21 cellular contexts compared by ENCODE assay signal in the genomic region with DNA sequence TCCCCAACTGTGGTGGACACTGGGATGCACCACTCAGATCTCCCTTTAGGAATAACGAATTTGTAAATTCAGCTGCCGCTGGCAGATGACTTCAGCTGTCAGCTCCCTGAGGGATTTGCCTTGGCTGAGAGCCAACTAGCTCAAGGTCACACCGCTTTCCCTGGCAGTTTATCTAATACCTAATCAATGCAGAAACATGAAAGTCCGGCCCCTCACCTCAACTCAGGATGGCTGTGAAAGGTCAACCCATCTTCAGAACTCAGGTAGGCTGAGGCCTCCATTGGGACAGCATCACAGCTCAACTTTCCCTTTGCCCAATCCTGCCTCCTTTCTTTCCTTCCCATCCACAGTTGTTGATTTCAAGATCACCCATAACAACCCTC. TPM values are rescaled to one million over a fixed set of nuclear protein-coding genes. Genes with fewer than 3 reads are reported as not detected.
DNase-seq lines count a peak whose midpoint lies in the region; ATAC-seq, FAIRE-seq and TF ChIP-seq lines count a peak whose summit lies in the region.
"Had no signal": no experiment of that assay in that cellular context is flagged by ENCODE, and none has a peak within 500 bp of the region (broad histone marks: within the 10 kb centered on the region; RNA-seq: fewer than 3 reads in every experiment).

No MANE protein-coding gene starts in this region.

- ATAC-seq in HepG2 (peak; percentile 70), GM21367 (IDR thresholded peaks at IDR 0.05; ENCODE audit: unreplicated experiment) (no peak)
- ATAC-seq: CD8-positive, alpha-beta T cell; GM12878; naive thymus-derived CD8-positive, alpha-beta T cell; SK-N-SH treated with all-trans-retinoic acid at 6 μM for 48 hours; WTC11 had no signal

- H3K9me3 ChIP-seq in HEK293 (ENCODE audit: control insufficient read depth, insufficient read depth, low read depth, low read length) (no peaks in the 10 kb centered on the region), HepG2 (ENCODE audit: low read length) (no peaks in the 10 kb centered on the region), sigmoid colon (no peaks in the 10 kb centered on the region)
- H3K9me3 ChIP-seq: suprapubic skin had no signal

- H3K27ac ChIP-seq in HEK293 (ENCODE audit: extremely low read depth, low read depth, low read length) (no peak overlapping the region), HepG2 (ENCODE audit: extremely low read length, insufficient read depth, low read length) (no peak overlapping the region), sigmoid colon (no peak overlapping the region)
- H3K27ac ChIP-seq: parathyroid adenoma, suprapubic skin had no signal

- H4K20me1 ChIP-seq in HepG2 (ENCODE audit: insufficient read depth, low read length) = no peaks in the 10 kb centered on the region

- no peak overlapping the region for H2AFZ ChIP-seq in HepG2 (ENCODE audit: low read length)
- H2AFZ ChIP-seq: parathyroid adenoma had no signal

- no peaks in the 10 kb centered on the region for H3K36me3 ChIP-seq in HEK293 (ENCODE audit: control insufficient read depth in 2 of 2, insufficient read depth in 1 of 2, low read length in 2 of 2)
- H3K36me3 ChIP-seq in HepG2 (replicated peaks in 1 of 2; ENCODE audit: control insufficient read depth in 1 of 2, insufficient read depth in 2 of 2, low read length in 2 of 2) = no peaks in the 10 kb centered on the region
- H3K36me3 ChIP-seq in sigmoid colon = no peaks in the 10 kb centered on the region
- H3K36me3 ChIP-seq: suprapubic skin had no signal

- POLR2A ChIA-PET in HEK293 (lab: Yijun Ruan, JAX) (no interaction called here), HepG2 (lab: Yijun Ruan, JAX) (interaction anchor here (1.1 to 2.3 kb wide), 3 partner anchors 12 to 35 kb away, joined by 3 to 11 read pairs (median 6); no protein-coding TSS in a partner anchor)

- TF ChIP-seq CTCF in HEK293 (tag by site-specific recombination; IDR thresholded peaks at IDR 0.05) (no peak), HepG2 (CRISPR knock-in tag; IDR thresholded peaks at IDR 0.05) (no peak), sigmoid colon (IDR thresholded peaks at IDR 0.05) (no peak)

- H3K4me2 ChIP-seq in HepG2 (ENCODE audit: low read depth, low read length) = peak overlapping the region; percentile 25

- CTCF ChIA-PET in HEK293 (lab: Yijun Ruan, JAX) = interaction anchor here (0.6 to 1.7 kb wide), 3 partner anchors 91 to 406 kb away, joined by 3 to 5 read pairs (median 4); no protein-coding TSS in a partner anchor
- CTCF ChIA-PET in HepG2 (lab: Yijun Ruan, JAX; ENCODE audit: low intra/inter-chr PET ratio, low total read pairs) = no interaction called here

- in situ Hi-C loops in HepG2 (cut with HindIII; ENCODE audit: extremely low pct_ligation_motif_present, low pct_unique_long_range_greater_than_20kb) = no loop called here

- TF ChIP-seq POLR2A in HepG2 (IDR thresholded peaks at IDR 0.05; ENCODE audit: insufficient read depth in 1 of 2, low read depth in 2 of 2, low read length in 2 of 2) (no peak), sigmoid colon (IDR thresholded peaks at IDR 0.05) (no peak)

- FAIRE-seq in HepG2 (lab: Jason Lieb, UNC) = no peak
- FAIRE-seq: GM12878 had no signal

- H3K4me3 ChIP-seq in HEK293 (ENCODE audit: low read depth, low read length) (no peak overlapping the region), HepG2 (replicated peaks in 1 of 3; ENCODE audit: insufficient read depth in 1 of 3, low read depth in 2 of 3, low read length in 3 of 3) (no peak overlapping the region), sigmoid colon (no peak overlapping the region)
- H3K4me3 ChIP-seq: GM12878, suprapubic skin had no signal

- TF ChIP-seq EP300 in HepG2 (IDR thresholded peaks at IDR 0.05; ENCODE audit: low read depth in 2 of 2, low read length in 2 of 2) (peak in 1 of 2 experiments; percentile 66; a peak in 2 of 4 replicates), HepG2 (CRISPR knock-in tag; IDR thresholded peaks at IDR 0.05; ENCODE audit: borderline replicate concordance) (no peak), sigmoid colon (IDR thresholded peaks at IDR 0.05) (no peak)

- BruUV-seq in HepG2 (replicated peaks; lab: Mats Ljungman, UMichigan) = no TSS peak

- TF ChIP-seq RAD21 in HepG2 (CRISPR knock-in tag; IDR thresholded peaks at IDR 0.05) = no peak

- H3K4me1 ChIP-seq in HEK293 (ENCODE audit: control insufficient read depth, insufficient read depth, low read length) (no peaks in the 10 kb centered on the region), HepG2 (ENCODE audit: insufficient read depth, low read length) (peaks cover 62% of the 10 kb centered on the region), sigmoid colon (no peaks in the 10 kb centered on the region)
- H3K4me1 ChIP-seq: parathyroid adenoma, suprapubic skin had no signal

- intact Hi-C loops in HepG2 (cut with micrococcal nuclease; ENCODE audit: unreplicated experiment) = no loop called here
- intact Hi-C loops in sigmoid colon (cut with DNase I) = no loop called here

- no peak overlapping the region for H3K9ac ChIP-seq in HepG2 (ENCODE audit: insufficient read depth, low read depth, low read length)
- H3K9ac ChIP-seq: parathyroid adenoma had no signal

- DNase-seq in DMS153 (lab: John Stamatoyannopoulos, UW) (peak; percentile 69), NCI-H69 (lab: John Stamatoyannopoulos, UW) (peak; percentile 98), HepG2 (ENCODE audit: low spot score) (peak; percentile 61), SW 1271 (lab: John Stamatoyannopoulos, UW) (no peak), sigmoid colon (no peak)
- DNase-seq: activated naive CD8-positive, alpha-beta T cell treated with anti-CD3 and anti-CD28 coated beads, Interleukin-2, amount 10 ng/mL, durations not matched to agents 7 days and 5 days; CD8-positive, alpha-beta T cell; DND-41; head of caudate nucleus; mesendoderm; naive thymus-derived CD8-positive, alpha-beta T cell; NCI-H2107 had no signal

- WGBS in HepG2 (ENCODE audit: low lambda C conversion rate) = 3% methylated on average over 4 of the region's 4 CpGs
- 31 to 72% methylated on average over 4 of the region's 4 CpGs for WGBS in sigmoid colon, 2 donors

- H3K79me2 ChIP-seq in HepG2 (ENCODE audit: insufficient read depth, low read length) = no peaks in the 10 kb centered on the region
- H3K79me2 ChIP-seq: parathyroid adenoma had no signal

- H3K27me3 ChIP-seq in HepG2 (ENCODE audit: control insufficient read depth in 1 of 2, insufficient read depth in 2 of 2, low read length in 2 of 2) (no peaks in the 10 kb centered on the region), sigmoid colon (no peaks in the 10 kb centered on the region)

TF ChIP-seq in HEK293, 187 proteins besides CTCF, POLR2A, EP300 and RAD21:
- TF ChIP-seq ZNF521 (tag by site-specific recombination; IDR thresholded peaks at IDR 0.05) (no peak), ZEB2 (tag by site-specific recombination; IDR thresholded peaks at IDR 0.05) (0 out of 2 replicates have a peak, but pooled peaks have one; percentile 17), ZNF837 (tag by site-specific recombination; IDR thresholded peaks at IDR 0.05) (no peak)
TF ChIP-seq in HEK293: peak in this region for 1.

TF ChIP-seq in HepG2, 621 proteins besides CTCF, POLR2A, EP300 and RAD21 (continues in another document):
- TF ChIP-seq ZNF563 (CRISPR knock-in tag; IDR thresholded peaks at IDR 0.05) = no peak
- TF ChIP-seq MIER2 (CRISPR knock-in tag; IDR thresholded peaks at IDR 0.05) = no peak
- TF ChIP-seq NKX3-1 (CRISPR knock-in tag; IDR thresholded peaks at IDR 0.05) = no peak
- TF ChIP-seq RXRA (CRISPR knock-in tag; IDR thresholded peaks at IDR 0.05) = no peak
- TF ChIP-seq, protein P1, sequence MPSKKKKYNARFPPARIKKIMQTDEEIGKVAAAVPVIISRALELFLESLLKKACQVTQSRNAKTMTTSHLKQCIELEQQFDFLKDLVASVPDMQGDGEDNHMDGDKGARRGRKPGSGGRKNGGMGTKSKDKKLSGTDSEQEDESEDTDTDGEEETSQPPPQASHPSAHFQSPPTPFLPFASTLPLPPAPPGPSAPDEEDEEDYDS (CRISPR knock-in tag; IDR thresholded peaks at IDR 0.05) = no peak
- TF ChIP-seq GATAD1 (CRISPR knock-in tag; IDR thresholded peaks at IDR 0.05) = no peak
- no peak for TF ChIP-seq HNF4G (IDR thresholded peaks at IDR 0.05; ENCODE audit: borderline replicate concordance, low read depth, low read length)
- TF ChIP-seq HNF4G (CRISPR knock-in tag; IDR thresholded peaks at IDR 0.05; ENCODE audit: borderline replicate concordance, low read depth) = no peak
- TF ChIP-seq ZNF562 (CRISPR knock-in tag; IDR thresholded peaks at IDR 0.05; ENCODE audit: borderline replicate concordance) = no peak
- TF ChIP-seq ZFAT (CRISPR knock-in tag; conservative IDR thresholded peaks at IDR 0.05) = no peak
- no peak for TF ChIP-seq ZFP1 (CRISPR knock-in tag; IDR thresholded peaks at IDR 0.05)
- TF ChIP-seq MATR3 (CRISPR knock-in tag; IDR thresholded peaks at IDR 0.05) = no peak
- TF ChIP-seq U2AF1 (optimal IDR thresholded peaks at IDR 0.05; ENCODE audit: low read depth, low read length) = no peak

RNA-seq across cellular contexts. Expression of gene SCGN, which starts 22.8 kb away (rescaled TPM):
- total RNA-seq in HepG2 (2016; rRNA removed; fragmentation: Illumina TruSeq; extraction: Trizol) (29.0 and 45.4 TPM in 2 replicates), sigmoid colon (10 to 100 TPM in 3 of 4 donors, 1 to 10 TPM in 1; 8.2 to 22.5 (median 12.6) TPM)
- 4.4 and 5.6 TPM in 2 replicates for total RNA-seq in HepG2 (2016; cell fraction: cytosol; rRNA removed; fragmentation: Illumina TruSeq; extraction: Trizol; ENCODE audit: low read depth)
- total RNA-seq in HepG2 (2016; cell fraction: insoluble cytoplasmic fraction; rRNA removed; fragmentation: Illumina TruSeq; extraction: Trizol) = 27.9 and 49.4 TPM in 2 replicates
- 10.6 and 11.2 TPM in 2 replicates for total RNA-seq in HepG2 (2016; cell fraction: membrane; rRNA removed; fragmentation: Illumina TruSeq; extraction: Trizol)
- total RNA-seq in HepG2 (2016; cell fraction: nucleus; rRNA removed; fragmentation: Illumina TruSeq; extraction: Trizol) = 10.5 and 10.7 TPM in 2 replicates
- polyA plus RNA-seq in HepG2 (2011; rRNA removed) (2.1 and 2.9 TPM in 2 replicates), sigmoid colon (1 to 10 TPM; 4.8 to 8.8 (median 6.0) TPM)
- polyA plus RNA-seq in HepG2 (2011; cell fraction: cytosol; rRNA removed) = 2.7 and 3.3 TPM in 2 replicates
- 0.71 and 0.87 TPM in 2 replicates for polyA plus RNA-seq in HepG2 (2011; cell fraction: nucleus; rRNA removed)
- polyA plus RNA-seq in HepG2 (2012) = 3.0 and 8.3 TPM in 2 replicates
- 4.5 and 4.7 TPM in 2 replicates for polyA plus RNA-seq in HepG2 (2016; cell fraction: cytosol; fragmentation: Illumina TruSeq; extraction: Trizol; ENCODE audit: low read depth)
- polyA plus RNA-seq in HepG2 (2016; cell fraction: insoluble cytoplasmic fraction; fragmentation: Illumina TruSeq; extraction: Trizol; ENCODE audit: low read depth) = 43.5 and 45.3 TPM in 2 replicates
- 8.0 and 8.2 TPM in 2 replicates for polyA plus RNA-seq in HepG2 (2016; cell fraction: membrane; fragmentation: Illumina TruSeq; extraction: Trizol; ENCODE audit: low read depth)
- polyA plus RNA-seq in HepG2 (2016; cell fraction: nucleus; fragmentation: Illumina TruSeq; extraction: Trizol; ENCODE audit: insufficient read depth, low read depth) = 14.9 and 15.4 TPM in 2 replicates
- 2.1 TPM in 1 of 2 replicates, not detected in the other for polyA minus RNA-seq in HepG2 (2011; rRNA and poly(A)+ RNA removed; ENCODE audit: low replicate concordance)
- polyA minus RNA-seq in HepG2 (2011; cell fraction: cytosol; rRNA and poly(A)+ RNA removed) = 0.89 and 1.1 TPM in 2 replicates
- polyA minus RNA-seq in HepG2 (2011; cell fraction: nucleus; rRNA and poly(A)+ RNA removed) = 0.52 TPM in 1 of 2 replicates, not detected in the other
- total RNA-seq: activated naive CD8-positive, alpha-beta T cell treated with anti-CD3 and anti-CD28 coated beads, Interleukin-2, amount 10 ng/mL, durations not matched to agents 7 days and 5 days; activated T-helper 2 cell treated with anti-CD3 and anti-CD28 coated beads, Interferon-gamma antibody, Interleukin-2, Interleukin-4, amounts not matched to agents 10 μg/mL and 5 μg/mL and 100 μg/mL, durations not matched to agents 14 hours and 24 hours and 36 hours; CD8-positive, alpha-beta T cell; GM12878; naive thymus-derived CD8-positive, alpha-beta T cell; RPMI7951; WTC11 had no signal
- polyA plus RNA-seq: GM12878; naive thymus-derived CD8-positive, alpha-beta T cell had no signal

Comparison
In these comparisons a context has a peak if more than half of its experiments do, and no peak if none do; other contexts are left out.
1. DNase-seq: peak in DMS153 (single experiment), NCI-H69 (single experiment) and HepG2 (single experiment); none in SW 1271 (0 of 2) and sigmoid colon (single experiment).